In genomic region chr11:94948070-94948617, GRCh38 we compare ENCODE assay signal across 11 cellular contexts.
A peak's percentile ranks its signal among the peaks of the same experiment; 100 is the strongest.
DNase-seq lines count a peak whose midpoint lies in the region; ATAC-seq and TF ChIP-seq lines count a peak whose summit lies in the region.
"Had no signal": no experiment of that assay in that cellular context is flagged by ENCODE, and none has a peak within 500 bp of the region (broad histone marks: within the 10 kb centered on the region; RNA-seq: fewer than 3 reads in every experiment).

No MANE protein-coding gene starts in this region.

- peak; percentile 62 for DNase-seq in AG08395 (ENCODE audit: low spot score)
- DNase-seq in HEK293T (ENCODE audit: extremely low spot score), result no peak
- peak; percentile 74 for DNase-seq in SKM-1 treated with dmso at 0.1 percent for 144 hours (lab: John Stamatoyannopoulos, UW; ENCODE audit: unreplicated experiment)
- DNase-seq in glomerular visceral epithelial cell (ENCODE audit: extremely low spot score), result peak; percentile 79
- DNase-seq in amniotic stem cell (lab: John Stamatoyannopoulos, UW), result no peak
- DNase-seq in activated CD4-positive, alpha-beta T cell treated with anti-CD3 and anti-CD28 coated beads for 1 hour, result no peak
- DNase-seq: activated T-cell treated with anti-CD3 and anti-CD28 coated beads, Interleukin-2, amount 50 U/mL, for 48 hours; Peyer's patch; stimulated activated CD4-positive, alpha-beta T cell treated with anti-CD3 and anti-CD28 coated beads, Interleukin-2, amount 100 ng/mL, for 48 hours had no signal

- POLR2A ChIA-PET in HEK293T (lab: Yijun Ruan, JAX), result no interaction called here

- CTCF ChIA-PET in HEK293T (lab: Yijun Ruan, JAX), result interaction anchor here (0.6 kb wide), 1 partner anchor 120 kb away, joined by 4 read pairs; no protein-coding TSS in a partner anchor

- no peak for ATAC-seq in HG03159 (IDR thresholded peaks at IDR 0.05; ENCODE audit: unreplicated experiment)
- no peak for ATAC-seq in HG02610 (IDR thresholded peaks at IDR 0.05; ENCODE audit: unreplicated experiment)

TF ChIP-seq in HEK293T, 16 proteins besides CTCF, POLR2A, EP300 and RAD21:
- TF ChIP-seq PKNOX1 (IDR thresholded peaks at IDR 0.05) (0 out of 2 replicates have a peak, but pooled peaks have one; percentile 5), ELF4 (IDR thresholded peaks at IDR 0.05) (no peak), ARNT (IDR thresholded peaks at IDR 0.05) (no peak)

Comparison
In these comparisons a context has a peak if more than half of its experiments do, and no peak if none do; other contexts are left out.
1. DNase-seq: peak in AG08395 (single experiment), SKM-1 treated with dmso at 0.1 percent for 144 hours (single experiment) and glomerular visceral epithelial cell (single experiment); none in HEK293T (single experiment), amniotic stem cell (single experiment) and activated CD4-positive, alpha-beta T cell treated with anti-CD3 and anti-CD28 coated beads for 1 hour (single experiment).